Comparison of ENCODE assay signal across 8 cellular contexts in genomic region chr9:113219972-113220371, GRCh38. TPM values are rescaled to one million over a fixed set of nuclear protein-coding genes. Genes with fewer than 3 reads are reported as not detected.
DNase-seq lines count a peak whose midpoint lies in the region; ATAC-seq, FAIRE-seq and TF ChIP-seq lines count a peak whose summit lies in the region.

No MANE protein-coding gene starts in this region.

- H3K79me2 ChIP-seq in OCI-LY3 (ENCODE audit: low read length): peaks cover 61% of the 10 kb centered on the region

- POLR2A ChIA-PET in HEK293T (lab: Yijun Ruan, JAX): interaction anchor here (2.7 kb wide), 1 partner anchor 69 kb away, joined by 18 read pairs; the partner anchor contains the start of gene SLC31A2

- H3K4me1 ChIP-seq in left ventricle myocardium inferior (peaks cover 82% of the 10 kb centered on the region), OCI-LY3 (ENCODE audit: low read length) (peaks cover 28% of the 10 kb centered on the region), endodermal cell (ENCODE audit: control insufficient read depth, insufficient read depth, low read length) (peaks cover 4% of the 10 kb centered on the region), pancreas (peaks cover 15 to 27% (median 21%) of the 10 kb centered on the region in 3 donors)

- no peaks in the 10 kb centered on the region for H3K9me3 Mint-ChIP-seq in endodermal cell

- no peaks in the 10 kb centered on the region for H3K27me3 ChIP-seq in left ventricle myocardium inferior (ENCODE audit: low read depth)
- H3K27me3 ChIP-seq in OCI-LY3 (ENCODE audit: low read depth, low read length): no peaks in the 10 kb centered on the region
- H3K27me3 ChIP-seq in endodermal cell (ENCODE audit: control insufficient read depth, insufficient read depth, low read length, poor library complexity, severe bottlenecking): no peaks in the 10 kb centered on the region
- H3K27me3 ChIP-seq in pancreas: no peaks in the 10 kb centered on the region

- intact Hi-C loops in left ventricle myocardium inferior (cut with micrococcal nuclease): no loop called here
- intact Hi-C loops in cardiac septum (cut with DNase I): loop anchor here (2.0 kb wide), 2 partner anchors 55 to 191 kb away; partner anchors contain the start of genes C9orf43, CDC26, POLE3 and PRPF4
- intact Hi-C loops in pancreas (cut with DNase I): no loop called here

- peak overlapping the region; percentile 87 for H3K4me3 ChIP-seq in left ventricle myocardium inferior
- H3K4me3 ChIP-seq in OCI-LY3 (ENCODE audit: low read length): peak overlapping the region; percentile 92
- H3K4me3 ChIP-seq in endodermal cell (ENCODE audit: low read length): peak overlapping the region; percentile 98
- H3K4me3 ChIP-seq in pancreas: peak overlapping the region; percentile 56 to 72 (median 68)

- H3K36me3 ChIP-seq in left ventricle myocardium inferior: peaks cover 7% of the 10 kb centered on the region
- peaks cover 34% of the 10 kb centered on the region for H3K36me3 ChIP-seq in OCI-LY3 (replicated peaks; ENCODE audit: low read depth, low read length)
- peaks cover 5% of the 10 kb centered on the region for H3K36me3 ChIP-seq in endodermal cell (ENCODE audit: control insufficient read depth, insufficient read depth, low read length)
- no peaks in the 10 kb centered on the region for H3K36me3 ChIP-seq in pancreas

- no peak for DNase-seq in left ventricle myocardium inferior
- DNase-seq in cardiac septum (ENCODE audit: low spot score): no peak
- no peak for DNase-seq in endodermal cell
- no peak for DNase-seq in pancreas
- DNase-seq in HEK293T (ENCODE audit: extremely low spot score): no peak
- DNase-seq in NCI-H1417 (lab: John Stamatoyannopoulos, UW): no peak

- H3K27me3 Mint-ChIP-seq in endodermal cell (ENCODE audit: insufficient read depth): peaks cover 2% of the 10 kb centered on the region

- H3K27ac ChIP-seq in left ventricle myocardium inferior (replicated peaks): peak overlapping the region; percentile 92
- H3K27ac ChIP-seq in OCI-LY3 (ENCODE audit: low read length): peak overlapping the region; percentile 96
- no peak overlapping the region for H3K27ac ChIP-seq in endodermal cell (ENCODE audit: low read depth, low read length)
- peak overlapping the region in 2 of 4 donors; percentile 14 to 68 for H3K27ac ChIP-seq in pancreas

- H4K20me1 ChIP-seq in OCI-LY3 (ENCODE audit: insufficient read depth, low read length): peaks cover 25% of the 10 kb centered on the region

- no peaks in the 10 kb centered on the region for H3K36me3 Mint-ChIP-seq in endodermal cell (ENCODE audit: low read depth)

- peak overlapping the region; percentile 89 for H3K9ac ChIP-seq in OCI-LY3 (ENCODE audit: low read length)
- H3K9ac ChIP-seq in endodermal cell (ENCODE audit: extremely low read depth, low read length, poor library complexity, severe bottlenecking): no peak overlapping the region

- TF ChIP-seq CTCF in left ventricle myocardium inferior (IDR thresholded peaks at IDR 0.05; ENCODE audit: borderline replicate concordance) (no peak), OCI-LY3 (IDR thresholded peaks at IDR 0.05; ENCODE audit: low read depth, low read length) (no peak), endodermal cell (conservative IDR thresholded peaks at IDR 0.05) (no peak), pancreas (IDR thresholded peaks at IDR 0.05) (no peak)

- CTCF ChIA-PET in HEK293T (lab: Yijun Ruan, JAX): no interaction called here

- H3K4me1 Mint-ChIP-seq in endodermal cell: peaks cover 33% of the 10 kb centered on the region

- H3K9me3 ChIP-seq in left ventricle myocardium inferior (replicated peaks): no peaks in the 10 kb centered on the region
- H3K9me3 ChIP-seq in OCI-LY3 (ENCODE audit: insufficient read depth, low read length): no peaks in the 10 kb centered on the region
- no peaks in the 10 kb centered on the region for H3K9me3 ChIP-seq in endodermal cell (ENCODE audit: control insufficient read depth, low read length)
- H3K9me3 ChIP-seq in pancreas: no peaks in the 10 kb centered on the region

- H2AFZ ChIP-seq in OCI-LY3 (ENCODE audit: low read depth, low read length): no peak overlapping the region

- WGBS in endodermal cell (ENCODE audit: insufficient coverage in 1 of 2, insufficient read length in 1 of 2), 2 experiments: 88 to 100% methylated on average over 1 of the region's 1 CpG
- 13 to 18% methylated on average over 1 of the region's 1 CpG for WGBS in pancreas, 2 donors

- H3K27ac Mint-ChIP-seq in endodermal cell: no peak overlapping the region

- H3K4me3 Mint-ChIP-seq in endodermal cell: peak overlapping the region; percentile 96

- FAIRE-seq in pancreas (lab: Jason Lieb, UNC): no peak

- ATAC-seq in HG02759 (IDR thresholded peaks at IDR 0.05; ENCODE audit: unreplicated experiment): peak; percentile 54
- ATAC-seq in pancreas: no peak

- H3K4me2 ChIP-seq in OCI-LY3 (ENCODE audit: low read length): peak overlapping the region; percentile 94

TF ChIP-seq in HEK293T, 16 proteins besides CTCF, POLR2A, EP300 and RAD21:
- TF ChIP-seq TARDBP (IDR thresholded peaks at IDR 0.05): no peak
- no peak for TF ChIP-seq LEF1 (IDR thresholded peaks at IDR 0.05; ENCODE audit: borderline replicate concordance)
- no peak for TF ChIP-seq FOXM1 (IDR thresholded peaks at IDR 0.05; ENCODE audit: borderline replicate concordance)
- no peak for TF ChIP-seq NFRKB (IDR thresholded peaks at IDR 0.05)

RNA-seq across cellular contexts. Expression of gene FKBP15, which starts 1.1 kb away (rescaled TPM):
- total RNA-seq in left ventricle myocardium inferior (19.0 TPM), cardiac septum (17.9 TPM), endodermal cell (10 to 100 TPM; 17.1 to 19.6 TPM), pancreas (10 to 100 TPM in 4 of 6 donors, 1 to 10 TPM in 2; 8.6 to 16.5 (median 10.6) TPM)
- 15.6 TPM for polyA plus RNA-seq in endodermal cell (2013, experiment 1 of 2)
- 15.2 TPM for polyA plus RNA-seq in endodermal cell (2013, experiment 2 of 2)
- 1 to 10 TPM; 7.5 to 10.0 TPM for polyA plus RNA-seq in pancreas

RNA-seq across cellular contexts. Expression of gene SLC31A1, which starts 1.4 kb away (rescaled TPM):
- total RNA-seq in left ventricle myocardium inferior: 12.6 TPM
- 9.6 TPM for total RNA-seq in cardiac septum
- total RNA-seq in endodermal cell: 10 to 100 TPM; 29.1 to 32.4 TPM
- 20.6 TPM for polyA plus RNA-seq in endodermal cell (2013, experiment 1 of 2)
- 22.7 TPM for polyA plus RNA-seq in endodermal cell (2013, experiment 2 of 2)
- 10 to 100 TPM in 4 of 6 donors, 1 to 10 TPM in 2; 7.6 to 16.1 (median 12.8) TPM for total RNA-seq in pancreas
- polyA plus RNA-seq in pancreas: 1 to 10 TPM; 2.5 to 6.7 TPM

RNA-seq across cellular contexts. Expression of gene CDC26, which starts 55.4 kb away (rescaled TPM):
- total RNA-seq in left ventricle myocardium inferior (37.0 TPM), cardiac septum (35.1 TPM), endodermal cell (10 to 100 TPM; 34.7 to 39.7 TPM), pancreas (10 to 100 TPM in 3 of 6 donors, 1 to 10 TPM in 3; 7.4 to 18.0 (median 10.3) TPM)
- polyA plus RNA-seq in endodermal cell (2013, experiment 1 of 2): 32.5 TPM
- 33.9 TPM for polyA plus RNA-seq in endodermal cell (2013, experiment 2 of 2)
- 10 to 100 TPM; 11.0 to 30.1 TPM for polyA plus RNA-seq in pancreas

RNA-seq across cellular contexts. Expression of gene PRPF4, which starts 55.5 kb away (rescaled TPM):
- 11.2 TPM for total RNA-seq in left ventricle myocardium inferior
- total RNA-seq in cardiac septum: 10.5 TPM
- total RNA-seq in endodermal cell: 10 to 100 TPM; 35.7 to 36.0 TPM
- polyA plus RNA-seq in endodermal cell (2013, experiment 1 of 2): 28.4 TPM
- 26.7 TPM for polyA plus RNA-seq in endodermal cell (2013, experiment 2 of 2)
- total RNA-seq in pancreas: 10 to 100 TPM in 2 of 6 donors, 1 to 10 TPM in 4; 5.5 to 10.8 (median 8.4) TPM
- polyA plus RNA-seq in pancreas: 1 to 10 TPM; 5.1 to 9.4 TPM
